Comparison of ENCODE assay signal across 8 cellular contexts in the genomic region with DNA sequence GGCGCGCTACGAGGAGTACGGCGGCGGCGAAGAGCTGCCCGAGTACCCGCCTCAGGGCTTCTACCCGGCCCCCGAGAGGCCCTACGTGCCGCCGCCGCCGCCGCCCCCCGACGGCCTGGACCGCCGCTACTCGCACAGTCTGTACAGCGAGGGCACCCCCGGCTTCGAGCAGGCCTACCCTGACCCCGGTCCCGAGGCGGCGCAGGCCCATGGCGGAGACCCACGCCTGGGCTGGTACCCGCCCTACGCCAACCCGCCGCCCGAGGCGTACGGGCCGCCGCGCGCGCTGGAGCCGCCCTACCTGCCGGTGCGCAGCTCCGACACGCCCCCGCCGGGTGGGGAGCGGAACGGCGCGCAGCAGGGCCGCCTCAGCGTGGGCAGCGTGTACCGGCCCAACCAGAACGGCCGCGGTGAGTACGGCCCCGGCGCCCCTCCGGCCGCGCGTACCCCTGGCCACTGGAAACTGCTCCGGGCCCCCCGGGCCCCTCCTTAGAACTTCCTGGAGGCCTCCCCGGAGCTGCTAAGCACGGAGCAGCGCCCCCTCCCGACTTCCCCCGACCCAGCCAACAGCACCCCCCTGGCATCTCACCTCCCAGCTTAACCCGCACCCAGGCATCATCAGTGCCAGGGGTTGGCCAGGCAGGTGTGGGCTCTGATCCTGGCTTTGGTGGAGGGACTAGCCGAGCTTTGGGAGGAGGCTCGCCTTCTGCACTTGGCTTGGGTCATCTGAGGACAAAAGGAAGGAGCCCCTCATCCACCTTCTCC. TPM values are rescaled to one million over a fixed set of nuclear protein-coding genes. Genes with fewer than 3 reads are reported as not detected.
DNase-seq lines count a peak whose midpoint lies in the region; ATAC-seq, FAIRE-seq and TF ChIP-seq lines count a peak whose summit lies in the region.

No MANE protein-coding gene starts in this region.

- peak overlapping the region; percentile 70 for H3K4me3 Mint-ChIP-seq in Calu3 (ENCODE audit: low read depth, unreplicated experiment)
- peak overlapping the region; percentile 23 to 90 (median 68) for H3K4me3 Mint-ChIP-seq in IgD-negative memory B cell

- dilution Hi-C loops in keratinocyte (cut with MboI; ENCODE audit: extremely low pct_ligation_motif_present, low sequenced_read_pairs) = no loop called here

- intact Hi-C loops in Calu3 (cut with micrococcal nuclease; ENCODE audit: unreplicated experiment) = no loop called here

- H2AFZ ChIP-seq in keratinocyte (ENCODE audit: control insufficient read depth, low read length) = peak overlapping the region; percentile 27

- peak overlapping the region; percentile 66 for H3K9ac ChIP-seq in keratinocyte (ENCODE audit: control insufficient read depth, extremely low read depth, insufficient read depth, low read length)

- H3K4me1 ChIP-seq in keratinocyte (ENCODE audit: control insufficient read depth, extremely low read depth, insufficient read depth, low read length) = peaks cover 33% of the 10 kb centered on the region

- H3K4me2 ChIP-seq in keratinocyte (ENCODE audit: control insufficient read depth, extremely low read depth, insufficient read depth, low read depth, low read length) = peak overlapping the region; percentile 69

- H3K4me3 ChIP-seq in brain microvascular endothelial cell (ENCODE audit: low read depth, low read length) (peak overlapping the region; percentile 71), keratinocyte (ENCODE audit: control insufficient read depth in 2 of 3, extremely low read depth in 1 of 3, insufficient read depth in 2 of 3, low read depth in 1 of 3, low read length in 3 of 3) (peak overlapping the region; percentile 41 to 61 (median 47))

- in situ Hi-C loops in brain microvascular endothelial cell (cut with HindIII; ENCODE audit: low pct_ligation_motif_present, low sequenced_read_pairs) = no loop called here

- DNase-seq in Calu3 (peak; percentile 85), UCSD-AML1 (lab: John Stamatoyannopoulos, UW; ENCODE audit: unreplicated experiment) (peak; percentile 88), brain microvascular endothelial cell (peak; percentile 34), keratinocyte (ENCODE audit: low read depth, low spot score) (no peak), NCI-H446 (lab: John Stamatoyannopoulos, UW) (no peak)
- DNase-seq in stimulated activated CD4-positive, alpha-beta T cell treated with anti-CD3 and anti-CD28 coated beads, Interleukin-1b, Interleukin-23, amount 100 ng/mL, for 4 hours (ENCODE audit: low read depth in 2 of 2) = peak; percentile 63 to 74

- H3K4me1 Mint-ChIP-seq in Calu3 (ENCODE audit: low read depth, unreplicated experiment) (peaks cover 26% of the 10 kb centered on the region), IgD-negative memory B cell (peaks cover 0 to 14% (median 12%) of the 10 kb centered on the region in 3 donors)

- CTCF ChIA-PET in Calu3 (lab: Charles Lee) = interaction anchor here (0.5 to 1.5 kb wide), 14 partner anchors 9 to 686 kb away, joined by 3 to 7 read pairs (median 3); no protein-coding TSS in a partner anchor

- no peaks in the 10 kb centered on the region for H4K20me1 ChIP-seq in keratinocyte (ENCODE audit: control insufficient read depth, extremely low read depth, insufficient read depth, low read length)

- H3K36me3 ChIP-seq in brain microvascular endothelial cell (replicated peaks) (peaks cover 2% of the 10 kb centered on the region), keratinocyte (ENCODE audit: control insufficient read depth in 2 of 2, extremely low read depth in 1 of 2, insufficient read depth in 2 of 2, low read length in 2 of 2) (no peaks in the 10 kb centered on the region)

- no peaks in the 10 kb centered on the region for H3K9me3 ChIP-seq in keratinocyte (ENCODE audit: control insufficient read depth, low read depth, low read length)

- no TSS peak for BruUV-seq in Calu3 (replicated peaks; lab: Mats Ljungman, UMichigan)

- H3K27ac ChIP-seq in brain microvascular endothelial cell (peak overlapping the region; percentile 46), keratinocyte (ENCODE audit: control insufficient read depth, insufficient read depth, low read length) (no peak overlapping the region)

- H3K27me3 Mint-ChIP-seq in Calu3 (ENCODE audit: unreplicated experiment) (peaks cover 57% of the 10 kb centered on the region), IgD-negative memory B cell (peaks cover 8% of the 10 kb centered on the region)

- ATAC-seq in GM19035 (IDR thresholded peaks at IDR 0.05; ENCODE audit: unreplicated experiment) = no peak

- no peaks in the 10 kb centered on the region for H3K9me3 Mint-ChIP-seq in Calu3 (ENCODE audit: low read depth, unreplicated experiment)
- H3K9me3 Mint-ChIP-seq in IgD-negative memory B cell = no peaks in the 10 kb centered on the region

- no peak for FAIRE-seq in keratinocyte (lab: Jason Lieb, UNC)

- H3K36me3 Mint-ChIP-seq in Calu3 (ENCODE audit: insufficient read depth, unreplicated experiment) (peaks cover 11% of the 10 kb centered on the region), IgD-negative memory B cell (no peaks in the 10 kb centered on the region)

- no peaks in the 10 kb centered on the region for H3K9me1 ChIP-seq in keratinocyte (ENCODE audit: control insufficient read depth, extremely low read depth, insufficient read depth, low read length)

- no peaks in the 10 kb centered on the region for H3K27me3 ChIP-seq in brain microvascular endothelial cell (replicated peaks)
- no peaks in the 10 kb centered on the region for H3K27me3 ChIP-seq in keratinocyte (ENCODE audit: control insufficient read depth, extremely low read depth, insufficient read depth, low read length)

- H3K27ac Mint-ChIP-seq in Calu3 (ENCODE audit: unreplicated experiment) (no peak overlapping the region), IgD-negative memory B cell (peak overlapping the region in 1 of 3 donors; percentile 85)

- TF ChIP-seq CTCF in Calu3 (IDR thresholded peaks at IDR 0.05; ENCODE audit: unreplicated experiment) (peak; percentile 77), brain microvascular endothelial cell (IDR thresholded peaks at IDR 0.05; ENCODE audit: low read depth, low read length, missing control alignments) (peak; percentile 70), keratinocyte (optimal IDR thresholded peaks at IDR 0.05 in 1 of 3, IDR thresholded peaks at IDR 0.05 in 1 of 3, conservative IDR thresholded peaks at IDR 0.05 in 1 of 3; ENCODE audit: extremely low read depth in 1 of 3, insufficient read depth in 2 of 3, low read length in 3 of 3) (peak in 2 of 3 experiments; percentile 58 to 63)

- H3K79me2 ChIP-seq in keratinocyte (ENCODE audit: control insufficient read depth, insufficient read depth, low read length) = no peaks in the 10 kb centered on the region

RNA-seq across cellular contexts. Expression of a gene that starts 1.4 kb away (rescaled TPM):
- total RNA-seq in Calu3 (2022) = 2.1 and 2.2 TPM in 2 replicates
- polyA plus RNA-seq in IgD-negative memory B cell (0.55 TPM), keratinocyte (8.8 to 14.8 TPM (median 9.2 TPM) in 3 replicates)
- 3.7 TPM for polyA plus RNA-seq in keratinocyte (2011; ENCODE audit: low read depth)
- 8.2 and 13.2 TPM in 2 replicates for polyA plus RNA-seq in keratinocyte (2011; cell fraction: cytosol; rRNA removed)
- 13.6 and 28.2 TPM in 2 replicates for polyA plus RNA-seq in keratinocyte (2011; cell fraction: nucleus; rRNA removed)
- polyA plus RNA-seq in keratinocyte (2012; ENCODE audit: low replicate concordance) = 10.2 and 14.9 TPM in 2 replicates
- polyA minus RNA-seq in keratinocyte = 18.3 to 36.7 TPM (median 23.4 TPM) in 3 replicates
- polyA minus RNA-seq in keratinocyte (2011; cell fraction: cytosol; rRNA and poly(A)+ RNA removed) = 22.6 TPM
- 13.4 and 20.4 TPM in 2 replicates for polyA minus RNA-seq in keratinocyte (2011; cell fraction: nucleus; rRNA and poly(A)+ RNA removed)

RNA-seq across cellular contexts. Expression of a gene that starts 54.3 kb away (rescaled TPM):
- total RNA-seq in Calu3 (2022) = not detected in 2 replicates
- polyA plus RNA-seq in IgD-negative memory B cell (not detected), keratinocyte (not detected in 3 replicates)
- polyA plus RNA-seq in keratinocyte (2011; ENCODE audit: low read depth) = not detected
- not detected in 2 replicates for polyA plus RNA-seq in keratinocyte (2011; cell fraction: cytosol; rRNA removed)
- polyA plus RNA-seq in keratinocyte (2011; cell fraction: nucleus; rRNA removed) = not detected in 2 replicates
- not detected in 2 replicates for polyA plus RNA-seq in keratinocyte (2012; ENCODE audit: low replicate concordance)
- polyA minus RNA-seq in keratinocyte = not detected in 3 replicates
- polyA minus RNA-seq in keratinocyte (2011; cell fraction: cytosol; rRNA and poly(A)+ RNA removed) = not detected
- polyA minus RNA-seq in keratinocyte (2011; cell fraction: nucleus; rRNA and poly(A)+ RNA removed) = not detected in 2 replicates

Comparison
In these comparisons a context has a peak if more than half of its experiments do, and no peak if none do; other contexts are left out.
1. DNase-seq: peak in Calu3 (single experiment), UCSD-AML1 (single experiment), brain microvascular endothelial cell (single experiment) and stimulated activated CD4-positive, alpha-beta T cell treated with anti-CD3 and anti-CD28 coated beads, Interleukin-1b, Interleukin-23, amount 100 ng/mL, for 4 hours (2 of 2); none in keratinocyte (single experiment) and NCI-H446 (0 of 2).
2. Peak in every context shown above with its lines, with median percentiles within 50 percentile points of each other: CTCF ChIP-seq.